ENCODE assay signal across 11 cellular contexts in the genomic region with DNA sequence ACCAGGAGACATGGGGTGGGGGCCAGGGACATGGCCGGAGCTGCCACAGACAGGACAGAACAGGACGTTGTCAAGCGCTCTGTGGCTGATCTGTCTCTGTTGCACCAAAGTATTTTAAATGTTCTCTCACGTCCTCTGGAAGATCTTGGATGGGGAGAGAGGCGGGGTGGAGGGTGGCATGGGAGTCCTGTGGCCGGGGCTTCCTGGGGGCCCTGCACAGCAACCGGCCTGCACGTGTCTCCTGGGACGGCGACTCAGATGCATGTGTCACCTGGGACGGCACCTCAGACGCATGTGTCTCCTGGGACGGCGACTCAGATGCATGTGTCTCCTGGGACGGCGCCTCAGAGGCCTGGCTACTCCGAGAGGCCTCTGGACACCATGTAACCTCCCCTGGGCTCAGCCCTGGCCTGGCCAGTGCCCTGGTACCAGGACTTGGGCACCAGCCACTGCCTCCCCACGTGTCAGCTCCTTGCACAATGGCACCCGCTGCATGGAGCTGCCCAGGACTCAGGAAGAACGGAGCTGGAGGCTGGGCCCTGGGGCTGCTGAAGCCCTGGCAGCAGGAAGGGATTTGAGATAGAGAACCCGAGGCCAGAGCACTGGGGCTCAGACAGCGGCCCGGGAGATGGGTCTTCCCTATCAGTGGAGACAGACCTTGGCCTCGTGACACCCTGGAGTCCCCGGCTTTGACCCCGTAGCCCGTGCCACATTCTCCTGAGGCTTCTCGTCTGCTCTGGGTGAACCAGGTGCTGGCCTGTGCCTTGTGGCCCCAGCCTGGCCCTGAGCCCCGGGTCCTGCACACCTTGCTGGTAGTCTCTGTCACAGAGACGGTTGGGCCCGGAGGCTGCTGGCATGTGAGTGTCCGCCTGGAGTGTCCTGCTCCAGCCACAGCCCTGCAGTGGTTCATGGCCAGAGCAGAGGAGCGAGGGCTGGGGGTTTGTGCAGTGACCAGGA. TPM values are rescaled to one million over a fixed set of nuclear protein-coding genes. Genes with fewer than 3 reads are reported as not detected.
A peak's percentile ranks its signal among the peaks of the same experiment; 100 is the strongest.
DNase-seq lines count a peak whose midpoint lies in the region; ATAC-seq and TF ChIP-seq lines count a peak whose summit lies in the region.
"Had no signal": no experiment of that assay in that cellular context is flagged by ENCODE, and none has a peak within 500 bp of the region (broad histone marks: within the 10 kb centered on the region; RNA-seq: fewer than 3 reads in every experiment).

No MANE protein-coding gene starts in this region.

- H3K27me3 ChIP-seq in CD8-positive, alpha-beta memory T cell (ENCODE audit: insufficient read depth, low read length, poor library complexity, severe bottlenecking) = no peaks in the 10 kb centered on the region
- H3K27me3 ChIP-seq in Karpas-422 (ENCODE audit: low read length) = no peaks in the 10 kb centered on the region
- H3K27me3 ChIP-seq: ascending aorta, tibial nerve had no signal

- intact Hi-C loops in natural killer cell (cut with micrococcal nuclease) = loop anchor here (10.0 kb wide), 1 partner anchor 268 kb away; no protein-coding TSS in a partner anchor

- H3K4me2 ChIP-seq in Karpas-422 (ENCODE audit: low read depth, low read length, poor library complexity, severe bottlenecking) = peak overlapping the region; percentile 42

- peaks cover 7% of the 10 kb centered on the region for H4K20me1 ChIP-seq in Karpas-422 (ENCODE audit: insufficient read depth, low read depth, low read length)

- H3K9ac ChIP-seq in Karpas-422 (ENCODE audit: low read length) = no peak overlapping the region

- no peak overlapping the region for H3K27ac ChIP-seq in CD8-positive, alpha-beta memory T cell (ENCODE audit: low read depth, low read length)
- H3K27ac ChIP-seq in Karpas-422 (ENCODE audit: low read length) (no peak overlapping the region), cingulate gyrus (ENCODE audit: low read depth, low read length) (peak overlapping the region; percentile 60)

- H3K36me3 ChIP-seq in CD8-positive, alpha-beta memory T cell (ENCODE audit: insufficient read depth, low read length) = no peaks in the 10 kb centered on the region
- no peaks in the 10 kb centered on the region for H3K36me3 ChIP-seq in Karpas-422 (ENCODE audit: insufficient read depth, low read length)
- H3K36me3 ChIP-seq: ascending aorta, tibial nerve had no signal

- peaks cover 0 to 3% (median 0%) of the 10 kb centered on the region in 3 donors for H3K36me3 Mint-ChIP-seq in CD8-positive, alpha-beta memory T cell
- no peaks in the 10 kb centered on the region for H3K36me3 Mint-ChIP-seq in natural killer cell

- no peaks in the 10 kb centered on the region for H3K9me3 Mint-ChIP-seq in CD8-positive, alpha-beta memory T cell
- no peaks in the 10 kb centered on the region for H3K9me3 Mint-ChIP-seq in natural killer cell

- no peaks in the 10 kb centered on the region for H3K9me3 ChIP-seq in CD8-positive, alpha-beta memory T cell (ENCODE audit: low read length)
- no peaks in the 10 kb centered on the region for H3K9me3 ChIP-seq in Karpas-422 (ENCODE audit: low read length)
- H3K9me3 ChIP-seq: ascending aorta, psoas muscle, tibial nerve had no signal

- peak overlapping the region in 6 of 7 donors; percentile 29 to 59 (median 52) for H3K4me3 Mint-ChIP-seq in CD8-positive, alpha-beta memory T cell
- peak overlapping the region; percentile 31 for H3K4me3 Mint-ChIP-seq in natural killer cell

- H3K9me2 ChIP-seq in Karpas-422 (replicated peaks; ENCODE audit: insufficient read depth, low read length) = no peaks in the 10 kb centered on the region

- ATAC-seq in natural killer cell = no peak
- ATAC-seq in esophagus mucosa = no peak

- CTCF ChIA-PET in CD8-positive, alpha-beta memory T cell (lab: Charles Lee) = interaction anchor here (0.7 to 1.6 kb wide), 11 partner anchors 12 to 79 kb away, joined by 3 to 6 read pairs (median 4); no protein-coding TSS in a partner anchor

- no peak for TF ChIP-seq CTCF in natural killer cell (IDR thresholded peaks at IDR 0.05)

- peaks cover 15% of the 10 kb centered on the region for H3K4me1 ChIP-seq in CD8-positive, alpha-beta memory T cell (ENCODE audit: insufficient read depth, low read length)
- H3K4me1 ChIP-seq in Karpas-422 (ENCODE audit: low read length) = peaks cover 22% of the 10 kb centered on the region
- H3K4me1 ChIP-seq: ascending aorta had no signal

- DNase-seq in CD8-positive, alpha-beta memory T cell = peak in 1 of 5 donors; percentile 47
- DNase-seq in Karpas-422 = peak; percentile 65
- DNase-seq in natural killer cell = no peak
- DNase-seq in foreskin melanocyte = no peak
- no peak for DNase-seq in SHP77 treated with DMSO at 0.1 percent for 48 hours (lab: John Stamatoyannopoulos, UW)
- no peak for DNase-seq in GM03348 (ENCODE audit: low spot score)

- no peak overlapping the region for H2AFZ ChIP-seq in Karpas-422 (ENCODE audit: low read length)

- peaks cover 5 to 20% (median 8%) of the 10 kb centered on the region in 3 donors for H3K4me1 Mint-ChIP-seq in CD8-positive, alpha-beta memory T cell
- H3K4me1 Mint-ChIP-seq in natural killer cell = peaks cover 5 to 6% of the 10 kb centered on the region in 2 donors

- peaks cover 1 to 4% of the 10 kb centered on the region in 2 donors for H3K27me3 Mint-ChIP-seq in CD8-positive, alpha-beta memory T cell
- H3K27me3 Mint-ChIP-seq in natural killer cell (ENCODE audit: low read depth in 2 of 2) = peaks cover 12 to 13% of the 10 kb centered on the region in 2 donors

- no peaks in the 10 kb centered on the region for H3K79me2 ChIP-seq in Karpas-422 (ENCODE audit: low read length)

- H3K4me3 ChIP-seq in CD8-positive, alpha-beta memory T cell (ENCODE audit: low read length) = no peak overlapping the region
- H3K4me3 ChIP-seq in Karpas-422 (ENCODE audit: low read length) = no peak overlapping the region

- peak overlapping the region in 2 of 8 donors; percentile 45 to 47 for H3K27ac Mint-ChIP-seq in CD8-positive, alpha-beta memory T cell
- no peak overlapping the region for H3K27ac Mint-ChIP-seq in natural killer cell

- POLR2A ChIA-PET in CD8-positive, alpha-beta memory T cell (lab: Charles Lee) = no interaction called here

RNA-seq across cellular contexts. Expression of a gene that starts 14.7 kb away (rescaled TPM):
- total RNA-seq in CD8-positive, alpha-beta memory T cell = 10 to 100 TPM; 55.7 to 66.8 TPM
- 7.0 TPM for polyA plus RNA-seq in CD8-positive, alpha-beta memory T cell
- 4.3 and 7.4 TPM in 2 replicates for total RNA-seq in Karpas-422 (2014; rRNA removed; shearing (Covaris generic); ENCODE audit: low replicate concordance)
- total RNA-seq in natural killer cell (1 to 10 TPM; 2.5 to 9.0 (median 4.9) TPM), esophagus mucosa (3.1 TPM)
